ENCODE assay signal across 17 cellular contexts in the genomic region with DNA sequence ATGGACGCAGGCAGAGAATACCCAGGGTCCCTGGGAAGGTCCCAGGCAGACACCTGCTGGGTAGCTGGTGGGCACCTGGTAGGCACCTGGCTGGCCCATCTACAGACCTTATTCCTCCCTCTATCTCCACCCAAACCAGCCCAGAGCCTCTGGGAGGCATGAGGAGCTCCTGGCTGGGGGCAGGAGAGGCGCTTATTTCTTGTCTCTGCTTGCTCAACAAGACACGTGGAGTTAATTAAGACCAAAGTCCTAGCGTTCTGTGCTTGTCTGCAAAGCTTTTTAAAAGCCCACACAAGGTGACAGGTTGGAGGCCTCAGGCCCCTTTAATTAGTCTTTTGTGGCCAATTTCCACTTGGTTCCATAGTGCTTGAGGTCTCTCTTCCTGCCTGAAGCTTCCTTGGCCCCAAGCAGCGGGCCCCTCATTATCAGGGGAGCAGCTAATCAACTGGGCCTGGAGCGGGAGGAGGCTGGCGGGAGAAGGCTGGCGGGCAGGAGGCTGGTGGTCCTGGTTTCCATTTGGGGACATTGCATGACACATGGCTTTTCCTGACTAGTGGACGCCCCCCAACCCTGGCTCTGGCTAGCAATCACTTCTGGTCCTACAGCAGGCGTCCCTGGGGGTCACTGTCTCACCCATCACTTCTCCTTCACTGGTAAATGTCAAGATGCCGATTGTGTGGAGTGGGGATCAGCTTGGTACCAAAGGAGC.
DNase-seq lines count a peak whose midpoint lies in the region; ATAC-seq, FAIRE-seq and TF ChIP-seq lines count a peak whose summit lies in the region.
"Had no signal": no experiment of that assay in that cellular context is flagged by ENCODE, and none has a peak within 500 bp of the region (broad histone marks: within the 10 kb centered on the region; RNA-seq: fewer than 3 reads in every experiment).

No MANE protein-coding gene starts in this region.

- H3K27ac ChIP-seq in H1 (ENCODE audit: low read depth, low read length), result no peak overlapping the region
- no peak overlapping the region for H3K27ac ChIP-seq in neural progenitor cell
- no peak overlapping the region for H3K27ac ChIP-seq in GM23338 (ENCODE audit: low read depth)
- H3K27ac ChIP-seq: WERI-Rb-1 had no signal

- H3K4me1 Mint-ChIP-seq in neural progenitor cell, result no peaks in the 10 kb centered on the region
- no peaks in the 10 kb centered on the region for H3K4me1 Mint-ChIP-seq in GM23338
- H3K4me1 Mint-ChIP-seq: stimulated activated effector memory CD8-positive, alpha-beta T cell treated with anti-CD3 and anti-CD28 coated beads, Interleukin-12 subunit alpha, Interleukin-12 subunit beta, amount 100 ng/mL, for 72 hours; T-cell had no signal

- peak overlapping the region; percentile 42; the same call in 1 of the 2 replicates for H4K8ac ChIP-seq in H1 (ENCODE audit: extremely low read depth, insufficient read depth, low read length)

- H3K4me1 ChIP-seq in H1 (replicated peaks in 1 of 4; ENCODE audit: control insufficient read depth in 3 of 4, insufficient read depth in 4 of 4, low read length in 3 of 4), result no peaks in the 10 kb centered on the region
- H3K4me1 ChIP-seq in neural progenitor cell, result peaks cover 10% of the 10 kb centered on the region
- H3K4me1 ChIP-seq in GM23338 (ENCODE audit: insufficient read depth), result no peaks in the 10 kb centered on the region

- H3K23me2 ChIP-seq in H1 (ENCODE audit: low read depth, low read length), result peaks cover 7% of the 10 kb centered on the region; the same call in 1 of the 2 replicates

- CTCF ChIA-PET in H1 (lab: Charles Lee; ENCODE audit: partially characterized antibody), result interaction anchor here (1.5 kb wide), 1 partner anchor 23 kb away, joined by 3 read pairs; no protein-coding TSS in a partner anchor

- peaks cover 17 to 26% of the 10 kb centered on the region in 2 experiments; a peak in 2 of 4 replicates for H3K9me3 ChIP-seq in H1 (ENCODE audit: insufficient read depth in 2 of 2, low read depth in 1 of 2, low read length in 1 of 2)
- no peaks in the 10 kb centered on the region for H3K9me3 ChIP-seq in neural progenitor cell (ENCODE audit: low read depth)

- 88% methylated on average over 8 of the region's 11 CpGs; no CpG with 5 or more reads in 1 of the 2 experiments for WGBS in H1 (ENCODE audit: extremely low coverage in 1 of 2, insufficient coverage in 1 of 2, insufficient read length in 1 of 2, insufficient replicate concordance in 2 of 2, low coverage in 1 of 2, low lambda C conversion rate in 2 of 2, missing lambda C conversion rate in 1 of 2), 2 experiments

- H3K18ac ChIP-seq in H1 (ENCODE audit: extremely low read depth, low read length), result no peak overlapping the region

- POLR2A ChIA-PET in H1 (lab: Charles Lee; ENCODE audit: partially characterized antibody), result no interaction called here

- H2BK5ac ChIP-seq in H1 (ENCODE audit: low read depth, low read length), result no peak overlapping the region

- H3K4ac ChIP-seq in H1 (replicated peaks; ENCODE audit: insufficient read length, low read depth, low read length), result no peak overlapping the region

- peaks cover 5% of the 10 kb centered on the region for H3K27me3 Mint-ChIP-seq in neural progenitor cell (ENCODE audit: insufficient read depth, low read depth)
- no peaks in the 10 kb centered on the region for H3K27me3 Mint-ChIP-seq in GM23338 (ENCODE audit: insufficient read depth, low read depth, poor library complexity)

- FAIRE-seq in H1 (lab: Jason Lieb, UNC), result no peak
- FAIRE-seq: astrocyte, K562 had no signal

- no peak overlapping the region for H2AFZ ChIP-seq in H1 (ENCODE audit: low read length)
- H2AFZ ChIP-seq in neural progenitor cell (replicated peaks), result no peak overlapping the region
- H2AFZ ChIP-seq in GM23338, result no peak overlapping the region

- no peaks in the 10 kb centered on the region for H3K36me3 ChIP-seq in H1 (ENCODE audit: control insufficient read depth in 2 of 4, insufficient read depth in 4 of 4, low read length in 3 of 4)
- no peaks in the 10 kb centered on the region for H3K36me3 ChIP-seq in neural progenitor cell
- no peaks in the 10 kb centered on the region for H3K36me3 ChIP-seq in GM23338 (ENCODE audit: insufficient read depth)
- H3K36me3 ChIP-seq: WERI-Rb-1 had no signal

- no peaks in the 10 kb centered on the region for H3K9me2 ChIP-seq in GM23338 (ENCODE audit: insufficient read depth)

- H4K20me1 ChIP-seq in H1 (replicated peaks in 1 of 2; ENCODE audit: control insufficient read depth in 1 of 2, insufficient read depth in 2 of 2, low read length in 2 of 2), result peaks cover 0 to 1% of the 10 kb centered on the region in 2 experiments
- H4K20me1 ChIP-seq in neural progenitor cell (ENCODE audit: low read depth), result no peaks in the 10 kb centered on the region
- no peaks in the 10 kb centered on the region for H4K20me1 ChIP-seq in GM23338 (replicated peaks; ENCODE audit: insufficient read depth)

- no peaks in the 10 kb centered on the region for H3K79me1 ChIP-seq in H1 (ENCODE audit: low read depth, low read length)

- no peak overlapping the region for H3K23ac ChIP-seq in H1 (ENCODE audit: insufficient read length)

- no peak overlapping the region for H4K5ac ChIP-seq in H1 (ENCODE audit: insufficient read length, low read depth, low read length)

- H2BK15ac ChIP-seq in H1 (ENCODE audit: low read length), result no peak overlapping the region

- no peak overlapping the region for H2BK120ac ChIP-seq in H1 (replicated peaks; ENCODE audit: low read depth, low read length)

- H3K79me2 ChIP-seq in H1 (ENCODE audit: control insufficient read depth in 1 of 2, insufficient read depth in 2 of 2, low read length in 2 of 2) (no peaks in the 10 kb centered on the region), neural progenitor cell (ENCODE audit: low read depth) (no peaks in the 10 kb centered on the region), GM23338 (replicated peaks; ENCODE audit: insufficient read depth) (no peaks in the 10 kb centered on the region)

- no peaks in the 10 kb centered on the region for H3F3A ChIP-seq in neural progenitor cell (ENCODE audit: low read depth)
- no peaks in the 10 kb centered on the region for H3F3A ChIP-seq in GM23338 (replicated peaks; ENCODE audit: low read depth)

- H2BK12ac ChIP-seq in H1 (ENCODE audit: low read depth, low read length), result no peak overlapping the region

- TF ChIP-seq CTCF in H1 (IDR thresholded peaks at IDR 0.05; ENCODE audit: control extremely low read depth in 1 of 3, insufficient read depth in 1 of 3, low read depth in 1 of 3, low read length in 3 of 3), result no peak
- no peak for TF ChIP-seq CTCF in neural progenitor cell (IDR thresholded peaks at IDR 0.05)
- TF ChIP-seq CTCF in GM23338 (conservative IDR thresholded peaks at IDR 0.05; ENCODE audit: low read depth in 2 of 2), result no peak

- no peaks in the 10 kb centered on the region for H3K27me3 ChIP-seq in H1 (replicated peaks in 1 of 4; ENCODE audit: control insufficient read depth in 3 of 4, extremely low read depth in 1 of 4, insufficient read depth in 3 of 4, low read length in 3 of 4)
- H3K27me3 ChIP-seq in neural progenitor cell, result no peaks in the 10 kb centered on the region
- H3K27me3 ChIP-seq in GM23338 (ENCODE audit: insufficient read depth), result no peaks in the 10 kb centered on the region

- no peak overlapping the region for H2BK20ac ChIP-seq in H1 (ENCODE audit: low read length)

- no peak overlapping the region for H3K4me2 ChIP-seq in H1 (ENCODE audit: insufficient read depth in 1 of 2, low read depth in 2 of 2, low read length in 2 of 2)
- H3K4me2 ChIP-seq in neural progenitor cell, result no peak overlapping the region
- no peak overlapping the region for H3K4me2 ChIP-seq in GM23338

- H2AK5ac ChIP-seq in H1 (ENCODE audit: low read depth, low read length), result no peak overlapping the region

- H3K27ac Mint-ChIP-seq in neural progenitor cell, result no peak overlapping the region
- no peak overlapping the region for H3K27ac Mint-ChIP-seq in GM23338
- H3K27ac Mint-ChIP-seq: stimulated activated effector memory CD8-positive, alpha-beta T cell treated with anti-CD3 and anti-CD28 coated beads, Interleukin-12 subunit alpha, Interleukin-12 subunit beta, amount 100 ng/mL, for 72 hours; T-cell had no signal

- TF ChIP-seq EP300 in H1 (IDR thresholded peaks at IDR 0.05; ENCODE audit: borderline replicate concordance in 1 of 2, low read depth in 2 of 2, low read length in 2 of 2), result no peak

- H3K14ac ChIP-seq in H1 (ENCODE audit: insufficient read length), result no peak overlapping the region

- DNase-seq in cardiac septum (ENCODE audit: low spot score) (peak; percentile 35), Right ventricle myocardium superior (no peak), H1 (ENCODE audit: low read depth in 1 of 2, low spot score in 2 of 2) (no peak), neural progenitor cell (ENCODE audit: low spot score) (peak; percentile 33), GM23338 (ENCODE audit: low spot score) (no peak), NCI-H510A (lab: John Stamatoyannopoulos, UW) (no peak)
- no peak for DNase-seq in stimulated activated CD4-positive, alpha-beta T cell treated with anti-CD3 and anti-CD28 coated beads, Interleukin-2, amount 100 ng/mL, for 48 hours
- DNase-seq: ACHN, activated gamma-delta T cell treated with Interleukin-2 at 50 U/mL for 16 hours, cortex of kidney, erythroblast, WERI-Rb-1 had no signal

- intact Hi-C loops in cardiac septum (cut with DNase I), result no loop called here
- intact Hi-C loops in Right ventricle myocardium superior (cut with DNase I), result no loop called here

- no peak for TF ChIP-seq POLR2A in H1 (IDR thresholded peaks at IDR 0.05; ENCODE audit: control extremely low read depth in 1 of 2, low read depth in 2 of 2, low read length in 2 of 2)

- H3K4me3 ChIP-seq in H1 (ENCODE audit: extremely low read depth in 1 of 4, insufficient read depth in 2 of 4, low read depth in 3 of 4, low read length in 4 of 4) (no peak overlapping the region), neural progenitor cell (no peak overlapping the region), GM23338 (no peak overlapping the region)
- H3K4me3 ChIP-seq: K562 had no signal

- no peak overlapping the region for H4K91ac ChIP-seq in H1 (replicated peaks; ENCODE audit: insufficient read length, low read length)

- ATAC-seq in Right ventricle myocardium superior (ENCODE audit: poor library complexity), result no peak
- no peak for ATAC-seq in GM23338
- no peak for ATAC-seq in GM21390 (IDR thresholded peaks at IDR 0.05; ENCODE audit: unreplicated experiment)
- ATAC-seq: K562; stimulated activated effector memory CD8-positive, alpha-beta T cell treated with anti-CD3 and anti-CD28 coated beads, Interleukin-12 subunit alpha, Interleukin-12 subunit beta, amount 100 ng/mL, for 72 hours; T-cell had no signal

- H3K9ac ChIP-seq in H1 (replicated peaks in 1 of 4; ENCODE audit: extremely low read depth in 1 of 4, low read depth in 3 of 4, low read length in 3 of 4) (no peak overlapping the region), neural progenitor cell (no peak overlapping the region)

- H3K56ac ChIP-seq in H1 (replicated peaks; ENCODE audit: insufficient read length, low read depth, low read length), result no peak overlapping the region

- peaks cover 2% of the 10 kb centered on the region for H3K36me3 Mint-ChIP-seq in neural progenitor cell
- H3K36me3 Mint-ChIP-seq in GM23338 (ENCODE audit: low read depth), result peaks cover 3% of the 10 kb centered on the region; the same call in 2 of the 3 replicates
- H3K36me3 Mint-ChIP-seq: stimulated activated effector memory CD8-positive, alpha-beta T cell treated with anti-CD3 and anti-CD28 coated beads, Interleukin-12 subunit alpha, Interleukin-12 subunit beta, amount 100 ng/mL, for 72 hours; T-cell had no signal

- H3K4me3 Mint-ChIP-seq in neural progenitor cell (no peak overlapping the region), GM23338 (no peak overlapping the region)
- H3K4me3 Mint-ChIP-seq: stimulated activated effector memory CD8-positive, alpha-beta T cell treated with anti-CD3 and anti-CD28 coated beads, Interleukin-12 subunit alpha, Interleukin-12 subunit beta, amount 100 ng/mL, for 72 hours; T-cell had no signal

- TF ChIP-seq RAD21 in H1 (IDR thresholded peaks at IDR 0.05 in 1 of 2, conservative IDR thresholded peaks at IDR 0.05 in 1 of 2; ENCODE audit: low read depth in 2 of 2, low read length in 2 of 2), result no peak

- peaks cover 7% of the 10 kb centered on the region for H3K9me3 Mint-ChIP-seq in neural progenitor cell
- H3K9me3 Mint-ChIP-seq in GM23338, result peaks cover 15% of the 10 kb centered on the region
- H3K9me3 Mint-ChIP-seq: stimulated activated effector memory CD8-positive, alpha-beta T cell treated with anti-CD3 and anti-CD28 coated beads, Interleukin-12 subunit alpha, Interleukin-12 subunit beta, amount 100 ng/mL, for 72 hours; T-cell had no signal

Comparison
In these comparisons a context has a peak if more than half of its experiments do, and no peak if none do; other contexts are left out.
1. DNase-seq: peak in cardiac septum (single experiment) and neural progenitor cell (single experiment); none in Right ventricle myocardium superior (single experiment), H1 (0 of 2), stimulated activated CD4-positive, alpha-beta T cell treated with anti-CD3 and anti-CD28 coated beads, Interleukin-2, amount 100 ng/mL, for 48 hours (0 of 2), GM23338 (single experiment) and NCI-H510A (single experiment).